15 cellular contexts compared by ENCODE assay signal in the genomic region with DNA sequence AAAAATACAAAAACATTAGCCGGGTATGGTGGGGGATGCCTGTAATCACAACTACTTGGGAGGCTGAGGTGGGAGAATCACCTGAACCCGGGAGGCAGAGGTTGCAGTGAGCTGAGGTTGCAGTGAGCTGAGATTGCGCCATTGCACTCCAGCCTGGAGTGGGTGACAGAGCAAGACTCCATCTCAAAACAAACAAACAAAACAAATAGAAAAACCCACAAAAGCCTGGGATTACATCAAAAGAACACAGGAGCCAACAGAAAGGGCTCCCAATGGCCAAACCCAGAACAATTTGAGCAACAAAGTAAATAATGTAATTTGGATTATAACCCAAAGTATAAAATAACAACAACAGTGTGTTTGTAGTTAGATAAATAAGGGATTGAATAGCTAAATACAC.
DNase-seq lines count a peak whose midpoint lies in the region; ATAC-seq and TF ChIP-seq lines count a peak whose summit lies in the region.
"Had no signal": no experiment of that assay in that cellular context is flagged by ENCODE, and none has a peak within 500 bp of the region (broad histone marks: within the 10 kb centered on the region; RNA-seq: fewer than 3 reads in every experiment).

No MANE protein-coding gene starts in this region.

- H3K27me3 Mint-ChIP-seq in mesothelial cell of epicardium (ENCODE audit: low read depth), result no peaks in the 10 kb centered on the region
- H3K27me3 Mint-ChIP-seq: CD4-positive, CD25-positive, alpha-beta regulatory T cell had no signal

- H3K27ac Mint-ChIP-seq in mesothelial cell of epicardium, result no peak overlapping the region
- H3K27ac Mint-ChIP-seq: CD4-positive, CD25-positive, alpha-beta regulatory T cell; H9 had no signal

- H3K9me3 Mint-ChIP-seq in mesothelial cell of epicardium, result peaks cover 9% of the 10 kb centered on the region

- no peak for TF ChIP-seq CTCF in mesothelial cell of epicardium (IDR thresholded peaks at IDR 0.05; ENCODE audit: unreplicated experiment)

- DNase-seq in DMS53 (lab: John Stamatoyannopoulos, UW), result peak; percentile 80
- DNase-seq in NCI-H2029 (lab: John Stamatoyannopoulos, UW), result peak; percentile 49
- peak; percentile 82 for DNase-seq in left lobe of liver (ENCODE audit: low spot score)
- DNase-seq in mesothelial cell of epicardium (ENCODE audit: low spot score in 2 of 2, unreplicated experiment in 2 of 2), result no peak
- no peak for DNase-seq in hepatic stellate cell (ENCODE audit: low spot score)
- DNase-seq: ACHN; BE2C; C1 segment of cervical spinal cord; Caco-2; CD4-positive, CD25-positive, alpha-beta regulatory T cell; DMS79 treated with DMSO at 0.1 percent for 48 hours; GF-D8; GOT3; H9 had no signal

- no peaks in the 10 kb centered on the region for H3K36me3 Mint-ChIP-seq in mesothelial cell of epicardium
- H3K36me3 Mint-ChIP-seq: CD4-positive, CD25-positive, alpha-beta regulatory T cell had no signal

- ATAC-seq in left lobe of liver (peak; percentile 57), HG03196 (IDR thresholded peaks at IDR 0.05; ENCODE audit: unreplicated experiment) (no peak)

- no peak overlapping the region for H3K4me3 Mint-ChIP-seq in mesothelial cell of epicardium
- H3K4me3 Mint-ChIP-seq: CD4-positive, CD25-positive, alpha-beta regulatory T cell; H9 had no signal

- H3K4me1 Mint-ChIP-seq in mesothelial cell of epicardium, result peaks cover 19% of the 10 kb centered on the region

Comparison
In these comparisons a context has a peak if more than half of its experiments do, and no peak if none do; other contexts are left out.
1. DNase-seq: peak in DMS53 (single experiment), NCI-H2029 (single experiment) and left lobe of liver (single experiment); none in mesothelial cell of epicardium (0 of 2) and hepatic stellate cell (single experiment).